Comparison of ENCODE assay signal across 9 cellular contexts in the genomic region with DNA sequence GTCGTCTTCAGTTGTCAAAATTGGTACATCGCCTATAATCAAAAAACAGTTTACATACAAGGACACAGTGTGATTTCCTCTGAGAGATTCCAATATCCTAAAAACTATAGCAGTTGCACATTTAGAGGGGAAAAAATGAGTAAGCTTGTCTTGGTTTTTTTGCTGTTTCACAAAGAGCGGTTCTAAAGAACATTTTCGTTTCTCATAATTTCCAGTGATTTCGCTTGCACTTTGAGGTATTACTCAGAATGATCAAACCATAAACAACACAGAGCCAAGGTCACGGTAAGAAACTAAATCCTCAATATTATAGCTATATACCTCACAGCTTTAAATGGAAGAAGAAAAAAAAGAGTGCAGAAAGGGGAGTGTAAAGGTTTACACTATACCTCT. TPM values are rescaled to one million over a fixed set of nuclear protein-coding genes. Genes with fewer than 3 reads are reported as not detected.
A peak's percentile ranks its signal among the peaks of the same experiment; 100 is the strongest.
DNase-seq lines count a peak whose midpoint lies in the region; ATAC-seq, FAIRE-seq and TF ChIP-seq lines count a peak whose summit lies in the region.
"Had no signal": no experiment of that assay in that cellular context is flagged by ENCODE, and none has a peak within 500 bp of the region (broad histone marks: within the 10 kb centered on the region; RNA-seq: fewer than 3 reads in every experiment).

No MANE protein-coding gene starts in this region.

- FAIRE-seq in astrocyte (lab: Jason Lieb, UNC), result no peak
- FAIRE-seq in D721Med (lab: Jason Lieb, UNC), result no peak

- H3K4me1 Mint-ChIP-seq in astrocyte (ENCODE audit: low read depth, unreplicated experiment) (peaks cover 22% of the 10 kb centered on the region), memory B cell (peaks cover 11% of the 10 kb centered on the region)

- no peak for DNase-seq in AG09309 (ENCODE audit: low read depth)
- no peak for DNase-seq in astrocyte (ENCODE audit: low read depth)
- DNase-seq in memory B cell (ENCODE audit: low spot score in 2 of 2), result peak in 1 of 2 donors; percentile 1
- no peak for DNase-seq in NOMO-1 treated with dmso at 0.1 percent for 144 hours (lab: John Stamatoyannopoulos, UW; ENCODE audit: unreplicated experiment)
- DNase-seq in D721Med (ENCODE audit: insufficient read length, low spot score), result no peak
- no peak for DNase-seq in NCI-H2171 (lab: John Stamatoyannopoulos, UW)

- H2AFZ ChIP-seq in astrocyte (ENCODE audit: low read depth, low read length), result peak overlapping the region; percentile 95

- H3K4me3 ChIP-seq in AG09309 (ENCODE audit: control insufficient read depth, low read depth, low read length) (peak overlapping the region; percentile 89), astrocyte (ENCODE audit: insufficient read depth, low read depth, low read length) (peak overlapping the region; percentile 81)

- H3K4me2 ChIP-seq in astrocyte (ENCODE audit: low read length), result peak overlapping the region; percentile 91

- H3K4me1 ChIP-seq in astrocyte (ENCODE audit: insufficient read depth, low read length), result peaks cover 10% of the 10 kb centered on the region

- no peak for TF ChIP-seq CTCF in AG09309 (IDR thresholded peaks at IDR 0.05; ENCODE audit: control insufficient read depth, insufficient read depth, low read depth, low read length, missing control alignments)
- no peak for TF ChIP-seq CTCF in astrocyte (IDR thresholded peaks at IDR 0.05; ENCODE audit: insufficient read depth, low read depth, low read length)
- TF ChIP-seq CTCF in D721Med (IDR thresholded peaks at IDR 0.05; ENCODE audit: insufficient read depth, missing control alignments), result no peak

- H3K4me3 Mint-ChIP-seq in astrocyte (ENCODE audit: unreplicated experiment) (peak overlapping the region; percentile 97), memory B cell (peak overlapping the region; percentile 87)

- H3K27ac ChIP-seq in astrocyte (ENCODE audit: low read depth, low read length), result peak overlapping the region; percentile 70
- H3K27ac ChIP-seq: neutrophil had no signal

- H4K20me1 ChIP-seq in astrocyte (ENCODE audit: insufficient read depth, low read length), result no peaks in the 10 kb centered on the region

- H3K27ac Mint-ChIP-seq in astrocyte (ENCODE audit: unreplicated experiment) (peak overlapping the region; percentile 82), memory B cell (peak overlapping the region; percentile 89)

- H3K27me3 ChIP-seq in astrocyte (ENCODE audit: insufficient read depth, low read length), result no peaks in the 10 kb centered on the region
- H3K27me3 ChIP-seq: neutrophil had no signal

- H3K9ac ChIP-seq in astrocyte (ENCODE audit: low read length), result peak overlapping the region; percentile 88

- peaks cover 11% of the 10 kb centered on the region for H3K79me2 ChIP-seq in astrocyte (ENCODE audit: insufficient read depth, low read length)

- H3K9me3 Mint-ChIP-seq in astrocyte (ENCODE audit: unreplicated experiment) (no peaks in the 10 kb centered on the region), memory B cell (no peaks in the 10 kb centered on the region)

- peak; percentile 51 for ATAC-seq in GM19035 (IDR thresholded peaks at IDR 0.05; ENCODE audit: unreplicated experiment)
- ATAC-seq in HG03175 (IDR thresholded peaks at IDR 0.05; ENCODE audit: unreplicated experiment), result peak; percentile 49
- no peak for ATAC-seq in memory B cell (ENCODE audit: low read depth)

- no peaks in the 10 kb centered on the region for H3K9me3 ChIP-seq in astrocyte (ENCODE audit: insufficient read depth, low read depth, low read length)
- H3K9me3 ChIP-seq: neutrophil had no signal

- H3K27me3 Mint-ChIP-seq in astrocyte (ENCODE audit: low read depth, unreplicated experiment) (no peaks in the 10 kb centered on the region), memory B cell (peaks cover 5% of the 10 kb centered on the region)

- no peaks in the 10 kb centered on the region for H3K36me3 Mint-ChIP-seq in astrocyte (ENCODE audit: low read depth, unreplicated experiment)
- H3K36me3 Mint-ChIP-seq in memory B cell, result peaks cover 15% of the 10 kb centered on the region

- H3K36me3 ChIP-seq in astrocyte (ENCODE audit: insufficient read depth, low read length), result peaks cover 11% of the 10 kb centered on the region

RNA-seq across cellular contexts. Expression of gene MTX3, which starts 0.9 kb away (rescaled TPM):
- total RNA-seq in astrocyte, result 13.8 and 14.0 TPM in 2 replicates

RNA-seq across cellular contexts. Expression of gene THBS4, which starts 44.9 kb away (rescaled TPM):
- 0.55 and 1.1 TPM in 2 replicates for total RNA-seq in astrocyte
